Comparison of ENCODE assay signal across 1 cellular context in genomic region chr11:19974886-19975285, GRCh38.
TF ChIP-seq lines count a peak whose summit lies in the region.

No MANE protein-coding gene starts in this region.

TF ChIP-seq in K562, 482 proteins besides CTCF, POLR2A, EP300 and RAD21 (continued from another document and continues in another):
- peak in 1 of 2 experiments; percentile 74; a peak in 2 of 4 replicates for TF ChIP-seq HDAC1 (IDR thresholded peaks at IDR 0.05)
- peak in 1 of 2 experiments; percentile 37; a peak in 1 of 3 replicates for TF ChIP-seq CBX3 (IDR thresholded peaks at IDR 0.05; ENCODE audit: borderline replicate concordance in 1 of 2, low read length in 2 of 2)
- TF ChIP-seq ESRRA (IDR thresholded peaks at IDR 0.05; ENCODE audit: borderline replicate concordance, low read depth) = peak; percentile 56; the same call in 1 of the 2 replicates
- TF ChIP-seq SMARCC2 (IDR thresholded peaks at IDR 0.05; ENCODE audit: low read depth) = 0 out of 2 replicates have a peak, but pooled peaks have one; percentile 54
- peak; percentile 74; the same call in 1 of the 2 replicates for TF ChIP-seq NBN (IDR thresholded peaks at IDR 0.05; ENCODE audit: low read depth)
- peak in 1 of 2 experiments; percentile 76; a peak in 1 of 4 replicates for TF ChIP-seq ARNT (IDR thresholded peaks at IDR 0.05)
- peak; percentile 32; the same call in 1 of the 2 replicates for TF ChIP-seq CC2D1A (IDR thresholded peaks at IDR 0.05)
- TF ChIP-seq HDAC3 (IDR thresholded peaks at IDR 0.05; ENCODE audit: borderline replicate concordance, partially characterized antibody) = peak; percentile 36
- TF ChIP-seq BCOR (IDR thresholded peaks at IDR 0.05) = 0 out of 2 replicates have a peak, but pooled peaks have one; percentile 10
- TF ChIP-seq CXXC5 (CRISPR knock-in tag; IDR thresholded peaks at IDR 0.05) = peak; percentile 57
- TF ChIP-seq, protein P1, sequence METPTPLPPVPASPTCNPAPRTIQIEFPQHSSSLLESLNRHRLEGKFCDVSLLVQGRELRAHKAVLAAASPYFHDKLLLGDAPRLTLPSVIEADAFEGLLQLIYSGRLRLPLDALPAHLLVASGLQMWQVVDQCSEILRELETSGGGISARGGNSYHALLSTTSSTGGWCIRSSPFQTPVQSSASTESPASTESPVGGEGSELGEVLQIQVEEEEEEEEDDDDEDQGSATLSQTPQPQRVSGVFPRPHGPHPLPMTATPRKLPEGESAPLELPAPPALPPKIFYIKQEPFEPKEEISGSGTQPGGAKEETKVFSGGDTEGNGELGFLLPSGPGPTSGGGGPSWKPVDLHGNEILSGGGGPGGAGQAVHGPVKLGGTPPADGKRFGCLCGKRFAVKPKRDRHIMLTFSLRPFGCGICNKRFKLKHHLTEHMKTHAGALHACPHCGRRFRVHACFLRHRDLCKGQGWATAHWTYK (CRISPR knock-in tag; IDR thresholded peaks at IDR 0.05) = no peak
- TF ChIP-seq STAT5A (IDR thresholded peaks at IDR 0.05; ENCODE audit: borderline replicate concordance, low read length) = peak; percentile 98
- 0 out of 2 replicates have a peak, but pooled peaks have one; percentile 6 for TF ChIP-seq ZBTB40 (IDR thresholded peaks at IDR 0.05)
- no peak for TF ChIP-seq ZBTB40 (CRISPR knock-in tag; IDR thresholded peaks at IDR 0.05)
- TF ChIP-seq CTBP1 (IDR thresholded peaks at IDR 0.05; ENCODE audit: borderline replicate concordance) = peak; percentile 69; the same call in 1 of the 2 replicates
- TF ChIP-seq POLR2AphosphoS2 (IDR thresholded peaks at IDR 0.05; ENCODE audit: low read length) = no peak
- peak; percentile 57; the same call in 1 of the 2 replicates for TF ChIP-seq CBFA2T2 (conservative IDR thresholded peaks at IDR 0.05)
- TF ChIP-seq ZNF586 (CRISPR knock-in tag; conservative IDR thresholded peaks at IDR 0.05) = no peak
- no peak for TF ChIP-seq ZNF79 (CRISPR knock-in tag; IDR thresholded peaks at IDR 0.05; ENCODE audit: low read depth)
- TF ChIP-seq ATF7 (IDR thresholded peaks at IDR 0.05) = peak; percentile 43; the same call in 1 of the 2 replicates
- peak; percentile 75; the same call in 1 of the 2 replicates for TF ChIP-seq PML (IDR thresholded peaks at IDR 0.05; ENCODE audit: low read length)
- peak; percentile 70; the same call in 1 of the 2 replicates for TF ChIP-seq GATAD2A (IDR thresholded peaks at IDR 0.05)
- no peak for TF ChIP-seq PHF21A (IDR thresholded peaks at IDR 0.05; ENCODE audit: borderline replicate concordance, low read depth)
- TF ChIP-seq CBFA2T3 (IDR thresholded peaks at IDR 0.05) = peak; percentile 80
- no peak for TF ChIP-seq ARHGAP35 (IDR thresholded peaks at IDR 0.05; ENCODE audit: partially characterized antibody)
- peak; percentile 53; the same call in 1 of the 2 replicates for TF ChIP-seq HDAC2 (IDR thresholded peaks at IDR 0.05)
- peak; percentile 39; the same call in 1 of the 2 replicates for TF ChIP-seq FOXM1 (IDR thresholded peaks at IDR 0.05; ENCODE audit: low read depth)
- TF ChIP-seq FOXM1 (CRISPR knock-in tag; IDR thresholded peaks at IDR 0.05; ENCODE audit: low read depth) = no peak
- no peak for TF ChIP-seq TSHZ1 (CRISPR knock-in tag; IDR thresholded peaks at IDR 0.05)
- peak; percentile 74; the same call in 1 of the 2 replicates for TF ChIP-seq GATA2 (CRISPR knock-in tag; IDR thresholded peaks at IDR 0.05)
- TF ChIP-seq ZSCAN32 (CRISPR knock-in tag; IDR thresholded peaks at IDR 0.05) = no peak
- peak; percentile 9 to 94; a peak in 3 of 4 replicates for TF ChIP-seq RCOR1 (IDR thresholded peaks at IDR 0.05; ENCODE audit: borderline replicate concordance in 1 of 2, low read depth in 2 of 2, low read length in 2 of 2)
- peak; percentile 20; the same call in 1 of the 2 replicates for TF ChIP-seq MYC (IDR thresholded peaks at IDR 0.05; ENCODE audit: low read depth, low read length)
- TF ChIP-seq MYC (CRISPR knock-in tag; IDR thresholded peaks at IDR 0.05; ENCODE audit: borderline replicate concordance, low read depth) = no peak
- peak; percentile 76; the same call in 1 of the 2 replicates for TF ChIP-seq NCOA1 (IDR thresholded peaks at IDR 0.05; ENCODE audit: low read depth)
- peak; percentile 84 for TF ChIP-seq DPF2 (IDR thresholded peaks at IDR 0.05)
- TF ChIP-seq ARID1B (IDR thresholded peaks at IDR 0.05) = peak; percentile 95
- no peak for TF ChIP-seq ZNF830 (CRISPR knock-in tag; IDR thresholded peaks at IDR 0.05)
- TF ChIP-seq, protein P2, sequence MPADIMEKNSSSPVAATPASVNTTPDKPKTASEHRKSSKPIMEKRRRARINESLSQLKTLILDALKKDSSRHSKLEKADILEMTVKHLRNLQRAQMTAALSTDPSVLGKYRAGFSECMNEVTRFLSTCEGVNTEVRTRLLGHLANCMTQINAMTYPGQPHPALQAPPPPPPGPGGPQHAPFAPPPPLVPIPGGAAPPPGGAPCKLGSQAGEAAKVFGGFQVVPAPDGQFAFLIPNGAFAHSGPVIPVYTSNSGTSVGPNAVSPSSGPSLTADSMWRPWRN (IDR thresholded peaks at IDR 0.05; ENCODE audit: low read depth) = peak; percentile 53; the same call in 1 of the 2 replicates
- TF ChIP-seq ESRRB (CRISPR knock-in tag; IDR thresholded peaks at IDR 0.05; ENCODE audit: borderline replicate concordance) = no peak
- peak in 1 of 2 experiments; percentile 42; a peak in 1 of 4 replicates for TF ChIP-seq MAZ (CRISPR knock-in tag; conservative IDR thresholded peaks at IDR 0.05 in 1 of 2, IDR thresholded peaks at IDR 0.05 in 1 of 2)
- TF ChIP-seq MTA2 (IDR thresholded peaks at IDR 0.05; ENCODE audit: low read depth) = peak; percentile 83
- TF ChIP-seq PHF20 (IDR thresholded peaks at IDR 0.05; ENCODE audit: partially characterized antibody) = peak; percentile 55
- peak; percentile 33; the same call in 1 of the 2 replicates for TF ChIP-seq MBD2 (IDR thresholded peaks at IDR 0.05; ENCODE audit: borderline replicate concordance, low read depth)
- TF ChIP-seq ZHX1 (conservative IDR thresholded peaks at IDR 0.05; ENCODE audit: low read length) = no peak
- peak; percentile 76 for TF ChIP-seq NCOR1 (IDR thresholded peaks at IDR 0.05)
- TF ChIP-seq ARID2 (IDR thresholded peaks at IDR 0.05) = peak; percentile 8; the same call in 1 of the 2 replicates
- TF ChIP-seq ZNF280B (CRISPR knock-in tag; IDR thresholded peaks at IDR 0.05) = no peak
- TF ChIP-seq TBL1XR1 (IDR thresholded peaks at IDR 0.05; ENCODE audit: low read length in 2 of 2) = peak in 1 of 2 experiments; percentile 74; a peak in 2 of 4 replicates
- peak; percentile 94 for TF ChIP-seq TCF3 (CRISPR knock-in tag; IDR thresholded peaks at IDR 0.05)
- peak; percentile 84 for TF ChIP-seq TAL1 (IDR thresholded peaks at IDR 0.05)
- no peak for TF ChIP-seq WHSC1 (IDR thresholded peaks at IDR 0.05; ENCODE audit: low read length)
